Comparison of ENCODE assay signal across 25 cellular contexts in the genomic region with DNA sequence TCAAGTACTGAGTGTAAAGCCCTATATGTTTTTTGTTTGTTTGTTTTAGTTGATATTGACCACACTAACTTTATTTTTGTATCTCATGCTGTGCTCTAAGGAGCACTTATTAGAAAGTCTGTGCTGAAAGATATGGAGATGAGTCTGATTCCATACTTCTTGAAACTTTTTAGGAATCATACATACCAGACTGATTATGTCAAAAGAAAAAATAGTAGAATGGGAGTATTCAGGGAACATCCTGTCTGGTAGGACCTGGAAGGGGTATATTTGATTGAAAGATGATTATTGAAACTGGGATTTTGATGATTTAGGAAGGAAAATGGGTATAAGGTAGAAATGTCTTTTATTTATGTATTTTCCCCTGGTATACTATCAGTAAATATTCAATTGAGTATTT.
DNase-seq lines count a peak whose midpoint lies in the region; ATAC-seq, FAIRE-seq and TF ChIP-seq lines count a peak whose summit lies in the region.
"Had no signal": no experiment of that assay in that cellular context is flagged by ENCODE, and none has a peak within 500 bp of the region (broad histone marks: within the 10 kb centered on the region; RNA-seq: fewer than 3 reads in every experiment).

No MANE protein-coding gene starts in this region.

- no peaks in the 10 kb centered on the region for H3K36me3 ChIP-seq in pancreas
- H3K36me3 ChIP-seq: ascending aorta, sigmoid colon, thyroid gland had no signal

- H3K4me3 ChIP-seq in fibroblast of the aortic adventitia (ENCODE audit: low read depth, low read length) (no peak overlapping the region), pancreas (no peak overlapping the region)
- H3K4me3 ChIP-seq: ascending aorta, lung, sigmoid colon, thyroid gland had no signal

- ATAC-seq in SK-N-SH treated with all-trans-retinoic acid at 6 μM for 48 hours (peak; percentile 37; the same call in 2 of the 3 replicates), pancreas (no peak), HG02981 (IDR thresholded peaks at IDR 0.05; ENCODE audit: unreplicated experiment) (no peak)
- ATAC-seq: activated CD4-positive, CD25-positive, alpha-beta regulatory T cell treated with anti-CD3 and anti-CD28 coated beads, Interleukin-2, amount 50 U/mL, for 24 hours; effector memory CD8-positive, alpha-beta T cell; stimulated activated naive B cell treated with anti-CD40 and anti-IgM and Interleukin-4, amounts not matched to agents 10 μg/mL and 1 μg/mL and 100 μg/mL, for 72 hours had no signal

- TF ChIP-seq CTCF in fibroblast of the aortic adventitia (IDR thresholded peaks at IDR 0.05; ENCODE audit: insufficient read depth, low read length) (no peak), pancreas (IDR thresholded peaks at IDR 0.05) (no peak)

- no peak overlapping the region for H3K27ac ChIP-seq in pancreas
- H3K27ac ChIP-seq: ascending aorta, sigmoid colon, thyroid gland had no signal

- FAIRE-seq in pancreas (lab: Jason Lieb, UNC) = peak; percentile 23
- FAIRE-seq: G401.6, GM19239, H1 had no signal

- H3K4me1 ChIP-seq in pancreas = peaks cover 4 to 39% (median 14%) of the 10 kb centered on the region in 3 donors

- peak; percentile 55 for DNase-seq in ELR (ENCODE audit: low read depth)
- DNase-seq in fibroblast of the aortic adventitia (ENCODE audit: low read depth) = peak; percentile 15
- no peak for DNase-seq in pancreas
- DNase-seq in activated CD4-positive, CD25-positive, alpha-beta regulatory T cell treated with anti-CD3 and anti-CD28 coated beads, Interleukin-2, amount 50 U/mL, for 72 hours = no peak
- no peak for DNase-seq in stimulated activated CD4-positive, alpha-beta T cell treated with anti-CD3 and anti-CD28 coated beads, Interleukin-4, amount 100 ng/mL, for 24 hours
- DNase-seq in NCI-H2171 (lab: John Stamatoyannopoulos, UW) = no peak
- DNase-seq: activated naive CD4-positive, alpha-beta T cell treated with anti-CD3 and anti-CD28 coated beads, Interleukin-2, amount 50 U/mL, for 16 hours; CD4-positive, CD25-positive, alpha-beta regulatory T cell; effector memory CD8-positive, alpha-beta T cell; hippocampal formation; Kasumi-1; NCI-H1092; NCI-H2081; occipital lobe; sigmoid colon; stimulated activated naive B cell treated with anti-CD40 and anti-IgM and Interleukin-4, amounts not matched to agents 10 μg/mL and 1 μg/mL and 100 μg/mL, for 72 hours; thyroid gland had no signal

- intact Hi-C loops in pancreas (cut with DNase I) = no loop called here

- H3K27me3 ChIP-seq in pancreas = no peaks in the 10 kb centered on the region
- H3K27me3 ChIP-seq: ascending aorta, sigmoid colon, thyroid gland had no signal

- H3K9me3 ChIP-seq in pancreas = no peaks in the 10 kb centered on the region
- H3K9me3 ChIP-seq: ascending aorta, sigmoid colon, thyroid gland had no signal

TF ChIP-seq in SK-N-SH treated with all-trans-retinoic acid at 6 μM for 48 hours, 23 proteins besides CTCF, POLR2A, EP300 and RAD21:
- no peak for TF ChIP-seq TCF4 (CRISPR knock-in tag; IDR thresholded peaks at IDR 0.05; ENCODE audit: borderline replicate concordance)
TF ChIP-seq in SK-N-SH treated with all-trans-retinoic acid at 6 μM for 48 hours: peak in this region for 0.

Comparison
In these comparisons a context has a peak if more than half of its experiments do, and no peak if none do; other contexts are left out.
1. DNase-seq: peak in ELR (single experiment) and fibroblast of the aortic adventitia (single experiment); none in pancreas (0 of 6), activated CD4-positive, CD25-positive, alpha-beta regulatory T cell treated with anti-CD3 and anti-CD28 coated beads, Interleukin-2, amount 50 U/mL, for 72 hours (single experiment), stimulated activated CD4-positive, alpha-beta T cell treated with anti-CD3 and anti-CD28 coated beads, Interleukin-4, amount 100 ng/mL, for 24 hours (single experiment) and NCI-H2171 (single experiment).